25 cellular contexts compared by ENCODE assay signal in genomic region chr6:136710877-136711552, GRCh38.
DNase-seq lines count a peak whose midpoint lies in the region; ATAC-seq, FAIRE-seq and TF ChIP-seq lines count a peak whose summit lies in the region.
"Had no signal": no experiment of that assay in that cellular context is flagged by ENCODE, and none has a peak within 500 bp of the region (broad histone marks: within the 10 kb centered on the region; RNA-seq: fewer than 3 reads in every experiment).

No MANE protein-coding gene starts in this region.

- DNase-seq in heart right ventricle, result no peak
- no peak for DNase-seq in right cardiac atrium
- peak; percentile 22 for DNase-seq in bronchial epithelial cell (ENCODE audit: low read depth)
- no peak for DNase-seq in left ventricle myocardium superior
- DNase-seq in NCI-H1436 (lab: John Stamatoyannopoulos, UW), result no peak
- no peak for DNase-seq in anterior cingulate cortex (lab: John Stamatoyannopoulos, UW)
- DNase-seq in DMS 273 (lab: John Stamatoyannopoulos, UW; ENCODE audit: unreplicated experiment), result no peak
- DNase-seq: AML-193; CD4-positive, alpha-beta T cell; H9; HFFc6; KG1; MM.1S; NCI-H1417; NCI-H1694 treated with DMSO at 0.1 percent for 48 hours; NCI-H2081; NCI-H2227 treated with DMSO at 0.1 percent for 48 hours; NCI-H526 treated with DMSO at 0.1 percent for 48 hours; RPMI8226; SHP77 treated with DMSO at 0.1 percent for 48 hours had no signal

- H3K9me3 ChIP-seq in heart right ventricle (no peaks in the 10 kb centered on the region), right cardiac atrium (ENCODE audit: control insufficient read depth, low read length) (no peaks in the 10 kb centered on the region)
- H3K9me3 ChIP-seq: A549 had no signal

- H3K27me3 ChIP-seq in heart right ventricle (no peaks in the 10 kb centered on the region), right cardiac atrium (ENCODE audit: control insufficient read depth, insufficient read depth) (no peaks in the 10 kb centered on the region), bronchial epithelial cell (ENCODE audit: control insufficient read depth, insufficient read depth, low read length) (no peaks in the 10 kb centered on the region)
- H3K27me3 ChIP-seq: BLaER1 treated with 17β-estradiol and CSF1 and Interleukin-3, amounts not matched to agents 10 nM and 100 nM had no signal

- FAIRE-seq in bronchial epithelial cell (lab: Jason Lieb, UNC), result no peak
- FAIRE-seq: A549, D721Med, G401.6 had no signal

- H3K36me3 ChIP-seq in heart right ventricle (no peaks in the 10 kb centered on the region), bronchial epithelial cell (ENCODE audit: control insufficient read depth, insufficient read depth, low read length) (no peaks in the 10 kb centered on the region)

- intact Hi-C loops in heart right ventricle (cut with DNase I) (loop anchor here in 3 of 10 donors (5.0 to 10.0 kb wide), 3 partner anchors 66 to 81 kb away; partner anchors contain the start of gene MAP3K5 (in 1 of the 3)), right cardiac atrium (cut with DNase I) (no loop called here), left ventricle myocardium superior (cut with micrococcal nuclease) (no loop called here)

- ATAC-seq in heart right ventricle (peak in 3 of 8 donors; percentile 20 to 51 (median 45)), right cardiac atrium (no peak), left ventricle myocardium superior (peak; percentile 55)
- ATAC-seq: A549, GM23338 had no signal

- peak overlapping the region in 6 of 10 donors; percentile 3 to 59 (median 26) for H3K27ac ChIP-seq in heart right ventricle
- H3K27ac ChIP-seq in right cardiac atrium (ENCODE audit: low read length), result no peak overlapping the region
- H3K27ac ChIP-seq: A549; BLaER1 treated with 17β-estradiol and CSF1 and Interleukin-3, amounts not matched to agents 10 nM and 100 nM had no signal

- peaks cover 0 to 27% (median 7%) of the 10 kb centered on the region in 9 donors for H3K4me1 ChIP-seq in heart right ventricle
- no peaks in the 10 kb centered on the region for H3K4me1 ChIP-seq in right cardiac atrium (ENCODE audit: control insufficient read depth, insufficient read depth, low read length)
- H3K4me1 ChIP-seq: A549 had no signal

- WGBS in heart right ventricle, 2 donors, result 65 to 66% methylated on average over 7 of the region's 7 CpGs
- 77% methylated on average over 7 of the region's 7 CpGs for WGBS in right cardiac atrium

- no peak overlapping the region for H3K4me3 ChIP-seq in heart right ventricle
- H3K4me3 ChIP-seq in right cardiac atrium (ENCODE audit: low read length), result no peak overlapping the region
- no peak overlapping the region for H3K4me3 ChIP-seq in bronchial epithelial cell (ENCODE audit: low read depth, low read length)
- H3K4me3 ChIP-seq: A549; BLaER1 treated with 17β-estradiol and CSF1 and Interleukin-3, amounts not matched to agents 10 nM and 100 nM; GM23338 had no signal

- TF ChIP-seq CTCF in heart right ventricle (IDR thresholded peaks at IDR 0.05) (no peak), bronchial epithelial cell (IDR thresholded peaks at IDR 0.05; ENCODE audit: insufficient read depth, low read length, severe bottlenecking) (no peak)
